ENCODE assay signal across 1 cellular context in the genomic region with DNA sequence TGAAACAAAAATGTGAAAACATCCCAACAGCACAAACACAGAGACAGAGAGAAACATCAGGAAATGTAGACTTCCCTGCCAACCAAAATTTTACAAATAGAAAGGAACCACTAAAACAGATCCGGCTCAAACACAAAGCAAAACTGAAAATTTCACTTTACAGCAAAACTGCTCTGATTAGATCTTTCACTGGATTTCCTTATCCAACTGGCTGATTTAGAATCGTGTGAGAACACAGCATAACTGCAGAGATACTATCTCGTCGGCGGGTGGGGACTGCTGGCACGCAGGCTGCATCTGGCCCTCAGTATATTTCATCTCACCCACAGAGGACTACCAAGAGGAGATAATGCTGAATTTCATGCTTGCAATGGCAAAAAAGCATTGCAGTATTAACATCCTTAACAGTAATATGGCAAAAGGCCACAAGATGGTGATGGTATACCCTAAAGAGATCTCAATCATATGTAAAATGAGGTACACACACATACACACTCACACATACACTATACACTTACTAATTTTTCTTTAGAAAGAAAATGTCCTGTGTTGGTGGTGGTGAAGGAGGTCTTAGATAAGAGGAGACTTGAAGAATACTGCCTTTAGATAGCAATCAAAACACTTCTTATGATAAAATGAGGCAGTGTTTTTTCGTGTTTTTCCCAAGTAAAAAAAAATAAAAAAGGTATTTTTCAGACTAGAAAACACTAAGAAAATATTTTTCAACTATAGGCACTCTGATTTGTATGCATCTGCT.
TF ChIP-seq lines count a peak whose summit lies in the region.

No MANE protein-coding gene starts in this region.

TF ChIP-seq in HepG2, 621 proteins besides CTCF, POLR2A, EP300 and RAD21 (continued from another document and continues in another):
- TF ChIP-seq, protein P1, sequence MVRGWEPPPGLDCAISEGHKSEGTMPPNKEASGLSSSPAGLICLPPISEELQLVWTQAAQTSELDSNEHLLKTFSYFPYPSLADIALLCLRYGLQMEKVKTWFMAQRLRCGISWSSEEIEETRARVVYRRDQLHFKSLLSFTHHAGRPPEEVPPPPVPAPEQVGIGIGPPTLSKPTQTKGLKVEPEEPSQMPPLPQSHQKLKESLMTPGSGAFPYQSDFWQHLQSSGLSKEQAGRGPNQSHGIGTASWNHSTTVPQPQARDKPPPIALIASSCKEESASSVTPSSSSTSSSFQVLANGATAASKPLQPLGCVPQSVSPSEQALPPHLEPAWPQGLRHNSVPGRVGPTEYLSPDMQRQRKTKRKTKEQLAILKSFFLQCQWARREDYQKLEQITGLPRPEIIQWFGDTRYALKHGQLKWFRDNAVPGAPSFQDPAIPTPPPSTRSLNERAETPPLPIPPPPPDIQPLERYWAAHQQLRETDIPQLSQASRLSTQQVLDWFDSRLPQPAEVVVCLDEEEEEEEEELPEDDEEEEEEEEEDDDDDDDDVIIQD (CRISPR knock-in tag; IDR thresholded peaks at IDR 0.05; ENCODE audit: low read depth) = no peak
- TF ChIP-seq MAFF (IDR thresholded peaks at IDR 0.05; ENCODE audit: low read depth, low read length) = peak; percentile 56
- TF ChIP-seq POLR2AphosphoS5 (IDR thresholded peaks at IDR 0.05; ENCODE audit: low read depth, low read length) = no peak
- TF ChIP-seq PRDM4 (CRISPR knock-in tag; IDR thresholded peaks at IDR 0.05; ENCODE audit: borderline replicate concordance) = no peak
- no peak; the same call in 1 of the 2 replicates for TF ChIP-seq HOXA5 (CRISPR knock-in tag; IDR thresholded peaks at IDR 0.05)
- TF ChIP-seq ELF1 (CRISPR knock-in tag; IDR thresholded peaks at IDR 0.05) = no peak
- TF ChIP-seq, protein P2, sequence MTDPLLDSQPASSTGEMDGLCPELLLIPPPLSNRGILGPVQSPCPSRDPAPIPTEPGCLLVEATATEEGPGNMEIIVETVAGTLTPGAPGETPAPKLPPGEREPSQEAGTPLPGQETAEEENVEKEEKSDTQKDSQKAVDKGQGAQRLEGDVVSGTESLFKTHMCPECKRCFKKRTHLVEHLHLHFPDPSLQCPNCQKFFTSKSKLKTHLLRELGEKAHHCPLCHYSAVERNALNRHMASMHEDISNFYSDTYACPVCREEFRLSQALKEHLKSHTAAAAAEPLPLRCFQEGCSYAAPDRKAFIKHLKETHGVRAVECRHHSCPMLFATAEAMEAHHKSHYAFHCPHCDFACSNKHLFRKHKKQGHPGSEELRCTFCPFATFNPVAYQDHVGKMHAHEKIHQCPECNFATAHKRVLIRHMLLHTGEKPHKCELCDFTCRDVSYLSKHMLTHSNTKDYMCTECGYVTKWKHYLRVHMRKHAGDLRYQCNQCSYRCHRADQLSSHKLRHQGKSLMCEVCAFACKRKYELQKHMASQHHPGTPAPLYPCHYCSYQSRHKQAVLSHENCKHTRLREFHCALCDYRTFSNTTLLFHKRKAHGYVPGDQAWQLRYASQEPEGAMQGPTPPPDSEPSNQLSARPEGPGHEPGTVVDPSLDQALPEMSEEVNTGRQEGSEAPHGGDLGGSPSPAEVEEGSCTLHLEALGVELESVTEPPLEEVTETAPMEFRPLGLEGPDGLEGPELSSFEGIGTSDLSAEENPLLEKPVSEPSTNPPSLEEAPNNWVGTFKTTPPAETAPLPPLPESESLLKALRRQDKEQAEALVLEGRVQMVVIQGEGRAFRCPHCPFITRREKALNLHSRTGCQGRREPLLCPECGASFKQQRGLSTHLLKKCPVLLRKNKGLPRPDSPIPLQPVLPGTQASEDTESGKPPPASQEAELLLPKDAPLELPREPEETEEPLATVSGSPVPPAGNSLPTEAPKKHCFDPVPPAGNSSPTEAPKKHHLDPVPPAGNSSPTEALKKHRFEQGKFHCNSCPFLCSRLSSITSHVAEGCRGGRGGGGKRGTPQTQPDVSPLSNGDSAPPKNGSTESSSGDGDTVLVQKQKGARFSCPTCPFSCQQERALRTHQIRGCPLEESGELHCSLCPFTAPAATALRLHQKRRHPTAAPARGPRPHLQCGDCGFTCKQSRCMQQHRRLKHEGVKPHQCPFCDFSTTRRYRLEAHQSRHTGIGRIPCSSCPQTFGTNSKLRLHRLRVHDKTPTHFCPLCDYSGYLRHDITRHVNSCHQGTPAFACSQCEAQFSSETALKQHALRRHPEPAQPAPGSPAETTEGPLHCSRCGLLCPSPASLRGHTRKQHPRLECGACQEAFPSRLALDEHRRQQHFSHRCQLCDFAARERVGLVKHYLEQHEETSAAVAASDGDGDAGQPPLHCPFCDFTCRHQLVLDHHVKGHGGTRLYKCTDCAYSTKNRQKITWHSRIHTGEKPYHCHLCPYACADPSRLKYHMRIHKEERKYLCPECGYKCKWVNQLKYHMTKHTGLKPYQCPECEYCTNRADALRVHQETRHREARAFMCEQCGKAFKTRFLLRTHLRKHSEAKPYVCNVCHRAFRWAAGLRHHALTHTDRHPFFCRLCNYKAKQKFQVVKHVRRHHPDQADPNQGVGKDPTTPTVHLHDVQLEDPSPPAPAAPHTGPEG (CRISPR knock-in tag; IDR thresholded peaks at IDR 0.05) = no peak
- TF ChIP-seq, protein P3, sequence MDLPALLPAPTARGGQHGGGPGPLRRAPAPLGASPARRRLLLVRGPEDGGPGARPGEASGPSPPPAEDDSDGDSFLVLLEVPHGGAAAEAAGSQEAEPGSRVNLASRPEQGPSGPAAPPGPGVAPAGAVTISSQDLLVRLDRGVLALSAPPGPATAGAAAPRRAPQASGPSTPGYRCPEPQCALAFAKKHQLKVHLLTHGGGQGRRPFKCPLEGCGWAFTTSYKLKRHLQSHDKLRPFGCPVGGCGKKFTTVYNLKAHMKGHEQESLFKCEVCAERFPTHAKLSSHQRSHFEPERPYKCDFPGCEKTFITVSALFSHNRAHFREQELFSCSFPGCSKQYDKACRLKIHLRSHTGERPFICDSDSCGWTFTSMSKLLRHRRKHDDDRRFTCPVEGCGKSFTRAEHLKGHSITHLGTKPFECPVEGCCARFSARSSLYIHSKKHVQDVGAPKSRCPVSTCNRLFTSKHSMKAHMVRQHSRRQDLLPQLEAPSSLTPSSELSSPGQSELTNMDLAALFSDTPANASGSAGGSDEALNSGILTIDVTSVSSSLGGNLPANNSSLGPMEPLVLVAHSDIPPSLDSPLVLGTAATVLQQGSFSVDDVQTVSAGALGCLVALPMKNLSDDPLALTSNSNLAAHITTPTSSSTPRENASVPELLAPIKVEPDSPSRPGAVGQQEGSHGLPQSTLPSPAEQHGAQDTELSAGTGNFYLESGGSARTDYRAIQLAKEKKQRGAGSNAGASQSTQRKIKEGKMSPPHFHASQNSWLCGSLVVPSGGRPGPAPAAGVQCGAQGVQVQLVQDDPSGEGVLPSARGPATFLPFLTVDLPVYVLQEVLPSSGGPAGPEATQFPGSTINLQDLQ (CRISPR knock-in tag; IDR thresholded peaks at IDR 0.05) = no peak
- no peak for TF ChIP-seq MLLT10 (CRISPR knock-in tag; IDR thresholded peaks at IDR 0.05)
- TF ChIP-seq, protein P4, sequence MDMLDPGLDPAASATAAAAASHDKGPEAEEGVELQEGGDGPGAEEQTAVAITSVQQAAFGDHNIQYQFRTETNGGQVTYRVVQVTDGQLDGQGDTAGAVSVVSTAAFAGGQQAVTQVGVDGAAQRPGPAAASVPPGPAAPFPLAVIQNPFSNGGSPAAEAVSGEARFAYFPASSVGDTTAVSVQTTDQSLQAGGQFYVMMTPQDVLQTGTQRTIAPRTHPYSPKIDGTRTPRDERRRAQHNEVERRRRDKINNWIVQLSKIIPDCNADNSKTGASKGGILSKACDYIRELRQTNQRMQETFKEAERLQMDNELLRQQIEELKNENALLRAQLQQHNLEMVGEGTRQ (IDR thresholded peaks at IDR 0.05; ENCODE audit: low read depth, low read length) = no peak
- TF ChIP-seq, protein P4 (CRISPR knock-in tag; IDR thresholded peaks at IDR 0.05; ENCODE audit: borderline replicate concordance) = no peak
- TF ChIP-seq ZNF75D (CRISPR knock-in tag; IDR thresholded peaks at IDR 0.05; ENCODE audit: borderline replicate concordance) = no peak
- TF ChIP-seq MTA1 (CRISPR knock-in tag; IDR thresholded peaks at IDR 0.05; ENCODE audit: borderline replicate concordance) = no peak
- TF ChIP-seq ZNF350 (CRISPR knock-in tag; IDR thresholded peaks at IDR 0.05; ENCODE audit: borderline replicate concordance, low read depth) = no peak
- no peak for TF ChIP-seq NPAS2 (CRISPR knock-in tag; IDR thresholded peaks at IDR 0.05; ENCODE audit: borderline replicate concordance)
- TF ChIP-seq ZNF256 (CRISPR knock-in tag; conservative IDR thresholded peaks at IDR 0.05) = no peak
- no peak for TF ChIP-seq CBX5 (CRISPR knock-in tag; IDR thresholded peaks at IDR 0.05; ENCODE audit: borderline replicate concordance)
- no peak for TF ChIP-seq ZMYM3 (CRISPR knock-in tag; IDR thresholded peaks at IDR 0.05)
- TF ChIP-seq RARA (CRISPR knock-in tag; IDR thresholded peaks at IDR 0.05) = no peak
- no peak for TF ChIP-seq JDP2 (CRISPR knock-in tag; IDR thresholded peaks at IDR 0.05; ENCODE audit: borderline replicate concordance)
- TF ChIP-seq ARHGAP35 (CRISPR knock-in tag; IDR thresholded peaks at IDR 0.05; ENCODE audit: borderline replicate concordance) = no peak
- TF ChIP-seq, protein P5, sequence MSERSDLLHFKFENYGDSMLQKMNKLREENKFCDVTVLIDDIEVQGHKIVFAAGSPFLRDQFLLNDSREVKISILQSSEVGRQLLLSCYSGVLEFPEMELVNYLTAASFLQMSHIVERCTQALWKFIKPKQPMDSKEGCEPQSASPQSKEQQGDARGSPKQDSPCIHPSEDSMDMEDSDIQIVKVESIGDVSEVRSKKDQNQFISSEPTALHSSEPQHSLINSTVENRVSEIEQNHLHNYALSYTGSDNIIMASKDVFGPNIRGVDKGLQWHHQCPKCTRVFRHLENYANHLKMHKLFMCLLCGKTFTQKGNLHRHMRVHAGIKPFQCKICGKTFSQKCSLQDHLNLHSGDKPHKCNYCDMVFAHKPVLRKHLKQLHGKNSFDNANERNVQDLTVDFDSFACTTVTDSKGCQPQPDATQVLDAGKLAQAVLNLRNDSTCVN (CRISPR knock-in tag; IDR thresholded peaks at IDR 0.05; ENCODE audit: borderline replicate concordance) = no peak
- TF ChIP-seq ATF7-NPFF (CRISPR knock-in tag; IDR thresholded peaks at IDR 0.05; ENCODE audit: low read depth) = no peak
- 0 out of 2 replicates have a peak, but pooled peaks have one; percentile 21 for TF ChIP-seq ZNF317 (CRISPR knock-in tag; IDR thresholded peaks at IDR 0.05)
- TF ChIP-seq GFI1 (CRISPR knock-in tag; IDR thresholded peaks at IDR 0.05; ENCODE audit: borderline replicate concordance) = no peak
- no peak for TF ChIP-seq REL (CRISPR knock-in tag; conservative IDR thresholded peaks at IDR 0.05)
- no peak for TF ChIP-seq ZNF878 (CRISPR knock-in tag; IDR thresholded peaks at IDR 0.05)
- no peak for TF ChIP-seq ZBTB3 (CRISPR knock-in tag; IDR thresholded peaks at IDR 0.05; ENCODE audit: borderline replicate concordance, low read depth)
- no peak for TF ChIP-seq NCOR1 (IDR thresholded peaks at IDR 0.05; ENCODE audit: borderline replicate concordance, low read length)
- no peak for TF ChIP-seq ZBTB4 (CRISPR knock-in tag; IDR thresholded peaks at IDR 0.05; ENCODE audit: borderline replicate concordance)
